In the genomic region with DNA sequence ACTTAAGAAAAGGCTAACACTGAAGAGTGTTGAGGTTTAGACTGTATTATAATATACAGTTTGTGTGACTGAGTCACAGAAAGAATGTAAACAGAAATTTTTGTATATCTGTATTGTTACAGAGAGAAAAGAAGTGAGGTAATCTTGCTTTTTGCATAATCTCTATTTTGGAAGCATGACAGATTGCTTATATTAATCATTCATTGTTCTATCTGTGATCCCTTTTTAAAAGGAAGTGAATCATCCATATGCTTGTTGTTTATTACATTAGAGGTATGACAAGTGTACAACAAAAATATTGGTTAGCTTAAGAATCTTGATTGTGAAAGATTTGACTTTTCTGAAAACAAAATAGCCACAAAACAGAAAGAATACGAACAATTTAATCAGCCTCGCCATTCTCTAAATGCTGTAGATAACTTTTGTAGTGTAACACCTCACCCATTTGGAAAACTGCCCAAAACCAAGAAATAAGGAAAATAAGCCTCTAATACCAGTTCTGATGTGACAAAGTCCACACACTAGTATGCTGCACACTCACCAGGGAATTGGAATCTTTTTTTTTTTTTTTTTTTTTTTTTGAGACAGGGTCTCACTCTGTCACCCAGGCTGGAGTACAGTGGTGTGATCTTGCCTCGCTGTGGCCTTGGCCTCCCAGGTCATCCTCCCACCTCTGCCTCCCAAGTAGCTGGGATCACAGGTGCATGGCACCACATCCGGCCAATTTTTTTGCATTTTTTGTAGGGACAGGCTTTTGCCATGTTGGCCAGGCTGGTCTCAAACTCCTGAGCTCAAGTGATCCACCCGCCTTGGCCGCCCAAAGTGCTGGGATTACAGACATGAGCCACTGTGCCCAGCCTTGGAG, we compare ENCODE assay signal across 11 cellular contexts.
DNase-seq lines count a peak whose midpoint lies in the region; ATAC-seq, FAIRE-seq and TF ChIP-seq lines count a peak whose summit lies in the region.
"Had no signal": no experiment of that assay in that cellular context is flagged by ENCODE, and none has a peak within 500 bp of the region (broad histone marks: within the 10 kb centered on the region; RNA-seq: fewer than 3 reads in every experiment).

No MANE protein-coding gene starts in this region.

- in situ Hi-C loops in IMR-90 (cut with MboI; ENCODE audit: low sequenced_read_pairs): no loop called here
- in situ Hi-C loops in HepG2 (cut with HindIII; ENCODE audit: extremely low pct_ligation_motif_present, low pct_unique_long_range_greater_than_20kb): no loop called here

- H2BK120ac ChIP-seq in IMR-90 (ENCODE audit: low read depth, low read length): no peak overlapping the region

- no peak overlapping the region for H3K4ac ChIP-seq in IMR-90 (ENCODE audit: low read depth, low read length)

- H4K91ac ChIP-seq in IMR-90 (ENCODE audit: insufficient read depth, low read depth, low read length): no peak overlapping the region

- no peaks in the 10 kb centered on the region for H3K79me1 ChIP-seq in IMR-90 (ENCODE audit: low read depth in 1 of 2, low read length in 2 of 2)

- H2BK15ac ChIP-seq in IMR-90 (ENCODE audit: low read depth, low read length): no peak overlapping the region

- ATAC-seq in IMR-90 (ENCODE audit: low read depth): peak; percentile 76
- ATAC-seq in HepG2: no peak
- ATAC-seq in HG02981 (IDR thresholded peaks at IDR 0.05; ENCODE audit: unreplicated experiment): no peak
- ATAC-seq in HG03460 (IDR thresholded peaks at IDR 0.05; ENCODE audit: unreplicated experiment): no peak
- no peak for ATAC-seq in HG02840 (IDR thresholded peaks at IDR 0.05; ENCODE audit: low FRiP score, unreplicated experiment)

- no peak overlapping the region for H2BK20ac ChIP-seq in IMR-90 (ENCODE audit: low read depth, low read length)

- peak overlapping the region; percentile 67 for H3K4me2 ChIP-seq in IMR-90 (ENCODE audit: low read depth, low read length)
- H3K4me2 ChIP-seq in HepG2 (ENCODE audit: low read depth, low read length): no peak overlapping the region

- H4K8ac ChIP-seq in IMR-90 (ENCODE audit: low read depth in 2 of 2, low read length in 2 of 2): no peak overlapping the region

- no peak overlapping the region for H3K27ac ChIP-seq in IMR-90 (ENCODE audit: insufficient read depth, low read length)
- H3K27ac ChIP-seq in HepG2 (ENCODE audit: extremely low read length, insufficient read depth, low read length): no peak overlapping the region
- H3K27ac ChIP-seq: ovary had no signal

- WGBS in IMR-90 (ENCODE audit: extremely low coverage in 2 of 2, insufficient read length in 1 of 2), 2 experiments: 80% methylated on average over 1 of the region's 6 CpGs; no CpG with 5 or more reads in 1 of the 2 experiments
- 78% methylated on average over 6 of the region's 6 CpGs for WGBS in HepG2 (ENCODE audit: low lambda C conversion rate)

- H3K23ac ChIP-seq in IMR-90 (ENCODE audit: low read depth, low read length): no peak overlapping the region

- CTCF ChIA-PET in IMR-90 (lab: Yijun Ruan, JAX) (no interaction called here), HepG2 (lab: Yijun Ruan, JAX; ENCODE audit: low intra/inter-chr PET ratio, low total read pairs) (no interaction called here)

- TF ChIP-seq POLR2A in IMR-90 (IDR thresholded peaks at IDR 0.05; ENCODE audit: low read depth, low read length) (no peak), HepG2 (IDR thresholded peaks at IDR 0.05; ENCODE audit: insufficient read depth in 1 of 2, low read depth in 2 of 2, low read length in 2 of 2) (no peak)

- no peaks in the 10 kb centered on the region for H3K9me1 ChIP-seq in IMR-90 (ENCODE audit: insufficient read depth, low read length)

- TF ChIP-seq CTCF in IMR-90 (conservative IDR thresholded peaks at IDR 0.05; ENCODE audit: low read depth, low read length) (no peak), cardiac fibroblast (IDR thresholded peaks at IDR 0.05; ENCODE audit: low read depth, low read length) (no peak), HepG2 (CRISPR knock-in tag; IDR thresholded peaks at IDR 0.05) (no peak)

- TF ChIP-seq EP300 in HepG2 (IDR thresholded peaks at IDR 0.05; ENCODE audit: low read depth in 2 of 2, low read length in 2 of 2) (no peak; a peak in 1 of 4 replicates), HepG2 (CRISPR knock-in tag; IDR thresholded peaks at IDR 0.05; ENCODE audit: borderline replicate concordance) (no peak)

- H4K5ac ChIP-seq in IMR-90 (ENCODE audit: low read depth, low read length): no peak overlapping the region

- no peaks in the 10 kb centered on the region for H3K79me2 ChIP-seq in HepG2 (ENCODE audit: insufficient read depth, low read length)

- intact Hi-C loops in IMR-90 (cut with micrococcal nuclease) (no loop called here), HepG2 (cut with micrococcal nuclease; ENCODE audit: unreplicated experiment) (no loop called here)

- H2AK5ac ChIP-seq in IMR-90 (ENCODE audit: low read depth, low read length): no peak overlapping the region

- no peaks in the 10 kb centered on the region for H4K20me1 ChIP-seq in IMR-90 (ENCODE audit: insufficient read depth, low read length)
- no peaks in the 10 kb centered on the region for H4K20me1 ChIP-seq in HepG2 (ENCODE audit: insufficient read depth, low read length)

- BruUV-seq in IMR-90 (replicated peaks; lab: Mats Ljungman, UMichigan) (no TSS peak), HepG2 (replicated peaks; lab: Mats Ljungman, UMichigan) (no TSS peak)

- no peak for TF ChIP-seq RAD21 in IMR-90 (IDR thresholded peaks at IDR 0.05; ENCODE audit: low read length)
- no peak for TF ChIP-seq RAD21 in HepG2 (CRISPR knock-in tag; IDR thresholded peaks at IDR 0.05)

- H3K36me3 ChIP-seq in IMR-90 (ENCODE audit: control insufficient read depth, insufficient read depth, low read length): no peaks in the 10 kb centered on the region
- H3K36me3 ChIP-seq in HepG2 (replicated peaks in 1 of 2; ENCODE audit: control insufficient read depth in 1 of 2, insufficient read depth in 2 of 2, low read length in 2 of 2): no peaks in the 10 kb centered on the region
- H3K36me3 ChIP-seq: ovary had no signal

- peaks cover 11% of the 10 kb centered on the region for H3K27me3 ChIP-seq in IMR-90 (ENCODE audit: control insufficient read depth, insufficient read depth, low read length)
- no peaks in the 10 kb centered on the region for H3K27me3 ChIP-seq in HepG2 (ENCODE audit: control insufficient read depth in 1 of 2, insufficient read depth in 2 of 2, low read length in 2 of 2)
- H3K27me3 ChIP-seq: ovary had no signal

- dilution Hi-C loops in IMR-90 (cut with HindIII; ENCODE audit: low sequenced_read_pairs, unreplicated experiment): no loop called here

- H3K18ac ChIP-seq in IMR-90 (ENCODE audit: low read depth, low read length): no peak overlapping the region; the same call in 1 of the 2 replicates

- no peak overlapping the region for H3K9ac ChIP-seq in IMR-90 (ENCODE audit: low read depth, low read length)
- no peak overlapping the region for H3K9ac ChIP-seq in HepG2 (ENCODE audit: insufficient read depth, low read depth, low read length)

- no peak overlapping the region for H2BK5ac ChIP-seq in IMR-90 (ENCODE audit: low read depth, low read length, poor library complexity, severe bottlenecking)

- H3K9me3 ChIP-seq in IMR-90 (ENCODE audit: control insufficient read depth, insufficient read depth, low read length) (no peaks in the 10 kb centered on the region), HepG2 (ENCODE audit: low read length) (no peaks in the 10 kb centered on the region)
- H3K9me3 ChIP-seq: ovary had no signal

- no peak overlapping the region for H2AK9ac ChIP-seq in IMR-90 (replicated peaks; ENCODE audit: low read depth, low read length, poor library complexity)

- H2AFZ ChIP-seq in IMR-90 (replicated peaks; ENCODE audit: low read length, poor library complexity): no peak overlapping the region
- H2AFZ ChIP-seq in HepG2 (ENCODE audit: low read length): no peak overlapping the region

- H3K4me1 ChIP-seq in IMR-90 (ENCODE audit: control insufficient read depth, insufficient read depth, low read length) (0 out of 2 replicates have a peak, but pooled peaks cover 6% of the 10 kb centered on the region), HepG2 (ENCODE audit: insufficient read depth, low read length) (peaks cover 84% of the 10 kb centered on the region)

- no peak overlapping the region for H3K4me3 ChIP-seq in IMR-90 (ENCODE audit: insufficient read depth, low read depth, low read length)
- no peak overlapping the region for H3K4me3 ChIP-seq in cardiac fibroblast (replicated peaks in 1 of 2; ENCODE audit: low read depth in 2 of 2, low read length in 2 of 2)
- H3K4me3 ChIP-seq in HepG2 (replicated peaks in 1 of 3; ENCODE audit: insufficient read depth in 1 of 3, low read depth in 2 of 3, low read length in 3 of 3): no peak overlapping the region
- H3K4me3 ChIP-seq: ovary had no signal

- no peak overlapping the region for H3K14ac ChIP-seq in IMR-90 (replicated peaks; ENCODE audit: low read depth, low read length)

- no peak overlapping the region for H3K56ac ChIP-seq in IMR-90 (ENCODE audit: extremely low read depth, insufficient read depth, low read length)

- peak; percentile 15 for DNase-seq in AG08395 (ENCODE audit: low spot score)
- peak; percentile 61 for DNase-seq in IMR-90
- peak; percentile 65 to 90 for DNase-seq in cardiac fibroblast (ENCODE audit: low read depth in 2 of 2)
- no peak for DNase-seq in HepG2 (ENCODE audit: low spot score)
- no peak for DNase-seq in cerebellar cortex (ENCODE audit: low spot score)
- DNase-seq: ovary; stimulated activated CD4-positive, alpha-beta T cell treated with anti-CD3 and anti-CD28 coated beads, Interleukin-4, amount 100 ng/mL, for 1 hour had no signal

- no peak for FAIRE-seq in HepG2 (lab: Jason Lieb, UNC)
- FAIRE-seq: keratinocyte had no signal

- POLR2A ChIA-PET in IMR-90 (lab: Charles Lee; ENCODE audit: unreplicated experiment) (no interaction called here), HepG2 (lab: Yijun Ruan, JAX) (no interaction called here)

TF ChIP-seq in IMR-90, 13 proteins besides CTCF, POLR2A, EP300 and RAD21:
- TF ChIP-seq RFX5 (IDR thresholded peaks at IDR 0.05; ENCODE audit: low read depth, low read length) (no peak), CEBPB (IDR thresholded peaks at IDR 0.05; ENCODE audit: low read depth, low read length) (peak; percentile 54; the same call in 1 of the 2 replicates), MXI1 (IDR thresholded peaks at IDR 0.05; ENCODE audit: borderline replicate concordance, low read depth, low read length) (no peak), FOS (IDR thresholded peaks at IDR 0.05; ENCODE audit: low read depth, low read length) (peak; percentile 33; the same call in 1 of the 2 replicates)

Comparison
In these comparisons a context has a peak if more than half of its experiments do, and no peak if none do; other contexts are left out.
1. DNase-seq: peak in AG08395 (single experiment), IMR-90 (single experiment) and cardiac fibroblast (2 of 2); none in HepG2 (single experiment) and cerebellar cortex (single experiment).